ENCODE assay signal across 10 cellular contexts in the genomic region with DNA sequence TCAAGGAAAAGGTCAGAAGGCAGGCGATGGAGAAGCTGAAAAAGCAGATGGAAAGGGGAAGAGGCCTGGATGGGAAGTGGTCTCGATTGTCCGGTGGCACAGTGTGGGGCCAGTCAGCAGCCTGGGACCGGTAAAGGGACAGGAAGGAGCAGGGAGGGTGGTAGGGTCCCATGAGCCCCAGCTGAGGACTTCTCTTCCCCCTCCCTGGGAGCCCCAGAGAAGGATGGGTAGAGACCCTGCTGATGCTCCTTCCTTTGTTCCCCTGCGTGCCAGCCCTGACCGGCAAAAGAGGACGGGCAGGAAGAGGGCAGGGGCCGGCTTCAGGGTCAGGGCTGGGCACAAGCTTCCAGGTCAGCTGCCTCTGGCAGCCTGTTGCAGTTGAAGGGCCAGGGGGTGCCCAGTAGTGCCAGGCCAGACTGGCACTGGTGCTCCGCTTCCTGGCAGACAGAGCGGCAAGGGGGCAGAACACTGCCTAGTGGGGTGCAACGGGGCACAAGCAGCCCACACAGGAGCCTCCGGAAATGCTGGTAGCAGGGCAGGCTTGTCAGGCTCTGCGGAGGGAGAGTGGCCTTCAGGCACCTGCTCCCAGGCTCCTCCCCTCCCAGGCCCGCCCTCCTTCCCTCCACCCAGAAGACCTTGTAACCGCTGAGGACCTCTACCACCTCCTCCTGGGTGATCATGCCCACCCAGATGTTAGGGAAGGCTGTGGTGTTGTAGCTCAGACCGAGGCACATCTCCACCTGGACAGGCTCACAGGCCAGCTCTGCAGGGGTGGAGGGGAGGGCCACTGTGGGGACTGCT. TPM values are rescaled to one million over a fixed set of nuclear protein-coding genes. Genes with fewer than 3 reads are reported as not detected.
DNase-seq lines count a peak whose midpoint lies in the region; ATAC-seq, FAIRE-seq and TF ChIP-seq lines count a peak whose summit lies in the region.
"Had no signal": no experiment of that assay in that cellular context is flagged by ENCODE, and none has a peak within 500 bp of the region (broad histone marks: within the 10 kb centered on the region; RNA-seq: fewer than 3 reads in every experiment).

No MANE protein-coding gene starts in this region.

- peaks cover 2 to 56% of the 10 kb centered on the region in 2 experiments; a peak in 4 of 5 replicates for H3K27me3 ChIP-seq in HepG2 (ENCODE audit: control insufficient read depth in 1 of 2, insufficient read depth in 2 of 2, low read length in 2 of 2)
- peaks cover 41% of the 10 kb centered on the region for H3K27me3 ChIP-seq in transverse colon
- peaks cover 32% of the 10 kb centered on the region for H3K27me3 ChIP-seq in smooth muscle cell (ENCODE audit: low read depth)

- H3K4me3 ChIP-seq in HepG2 (replicated peaks in 1 of 3; ENCODE audit: insufficient read depth in 1 of 3, low read depth in 2 of 3, low read length in 3 of 3) (peak overlapping the region in 2 of 3 experiments; percentile 57 to 79; a peak in 2 of 6 replicates), transverse colon (peak overlapping the region in 1 of 4 donors; percentile 47), smooth muscle cell (no peak overlapping the region)

- TF ChIP-seq RAD21 in HepG2 (CRISPR knock-in tag; IDR thresholded peaks at IDR 0.05), result no peak

- no peak for DNase-seq in activated CD4-positive, alpha-beta T cell treated with anti-CD3 and anti-CD28 coated beads, Interleukin-2, amount 10 ng/mL, durations not matched to agents 7 days and 5 days
- DNase-seq in activated CD4-positive, alpha-beta T cell treated with anti-CD3 and anti-CD28 coated beads, Interleukin-2, amount 50 U/mL, for 1 hour, result no peak
- no peak for DNase-seq in HepG2 (ENCODE audit: low spot score)
- DNase-seq in transverse colon, result no peak
- no peak for DNase-seq in smooth muscle cell (lab: John Stamatoyannopoulos, UW; ENCODE audit: unreplicated experiment)
- DNase-seq: central memory CD4-positive, alpha-beta T cell had no signal

- peaks cover 4% of the 10 kb centered on the region; the same call in 1 of the 2 replicates for H4K20me1 ChIP-seq in HepG2 (ENCODE audit: insufficient read depth, low read length)
- no peaks in the 10 kb centered on the region for H4K20me1 ChIP-seq in smooth muscle cell (ENCODE audit: low read depth)

- TF ChIP-seq EP300 in HepG2 (IDR thresholded peaks at IDR 0.05; ENCODE audit: low read depth in 2 of 2, low read length in 2 of 2) (no peak), HepG2 (CRISPR knock-in tag; IDR thresholded peaks at IDR 0.05; ENCODE audit: borderline replicate concordance) (no peak), transverse colon (IDR thresholded peaks at IDR 0.05; ENCODE audit: low read depth) (no peak)

- no peak overlapping the region for H3K4me3 Mint-ChIP-seq in activated CD4-positive, alpha-beta T cell treated with anti-CD3 and anti-CD28 coated beads, Interleukin-2, amount 10 ng/mL, durations not matched to agents 7 days and 5 days

- no TSS peak for BruUV-seq in HepG2 (replicated peaks; lab: Mats Ljungman, UMichigan)

- peaks cover 38% of the 10 kb centered on the region for H3K27me3 Mint-ChIP-seq in activated CD4-positive, alpha-beta T cell treated with anti-CD3 and anti-CD28 coated beads, Interleukin-2, amount 10 ng/mL, durations not matched to agents 7 days and 5 days

- H3K4me2 ChIP-seq in HepG2 (ENCODE audit: low read depth, low read length) (peak overlapping the region; percentile 84), smooth muscle cell (no peak overlapping the region)

- WGBS in HepG2 (ENCODE audit: low lambda C conversion rate), result 29% methylated on average over 8 of the region's 16 CpGs
- WGBS in transverse colon (ENCODE audit: low coverage in 1 of 2), 2 donors, result 33 to 46% methylated on average over 3 to 16 of the region's 16 CpGs
- WGBS in smooth muscle cell (ENCODE audit: low lambda C conversion rate), result 73% methylated on average over 10 of the region's 16 CpGs

- no peak for TF ChIP-seq POLR2A in HepG2 (IDR thresholded peaks at IDR 0.05; ENCODE audit: insufficient read depth in 1 of 2, low read depth in 2 of 2, low read length in 2 of 2)
- no peak for TF ChIP-seq POLR2A in transverse colon (IDR thresholded peaks at IDR 0.05)

- H3K4me1 Mint-ChIP-seq in activated CD4-positive, alpha-beta T cell treated with anti-CD3 and anti-CD28 coated beads, Interleukin-2, amount 10 ng/mL, durations not matched to agents 7 days and 5 days, result peaks cover 33% of the 10 kb centered on the region

- H3K36me3 Mint-ChIP-seq in activated CD4-positive, alpha-beta T cell treated with anti-CD3 and anti-CD28 coated beads, Interleukin-2, amount 10 ng/mL, durations not matched to agents 7 days and 5 days (ENCODE audit: low read depth), result peaks cover 6% of the 10 kb centered on the region

- no peak overlapping the region for H3K27ac ChIP-seq in HepG2 (ENCODE audit: extremely low read length, insufficient read depth, low read length)
- peak overlapping the region; percentile 80 to 84 (median 82) for H3K27ac ChIP-seq in transverse colon
- H3K27ac ChIP-seq in smooth muscle cell (ENCODE audit: low read depth), result no peak overlapping the region

- no peak overlapping the region for H2AFZ ChIP-seq in HepG2 (ENCODE audit: low read length)
- no peak overlapping the region for H2AFZ ChIP-seq in smooth muscle cell (ENCODE audit: low read depth)

- POLR2A ChIA-PET in activated CD4-positive, alpha-beta T cell treated with anti-CD3 and anti-CD28 coated beads, Interleukin-2, amount 10 ng/mL, durations not matched to agents 7 days and 5 days (lab: Charles Lee), result no interaction called here
- POLR2A ChIA-PET in HepG2 (lab: Yijun Ruan, JAX), result interaction anchor here (0.7 to 3.2 kb wide), 5 partner anchors 28 to 220 kb away, joined by 3 to 31 read pairs (median 5); a partner anchor contains a TSS

- FAIRE-seq in HepG2 (lab: Jason Lieb, UNC), result no peak
- FAIRE-seq: keratinocyte had no signal

- peak overlapping the region; percentile 43 for H3K27ac Mint-ChIP-seq in activated CD4-positive, alpha-beta T cell treated with anti-CD3 and anti-CD28 coated beads, Interleukin-2, amount 10 ng/mL, durations not matched to agents 7 days and 5 days

- H3K36me3 ChIP-seq in HepG2 (replicated peaks in 1 of 2; ENCODE audit: control insufficient read depth in 1 of 2, insufficient read depth in 2 of 2, low read length in 2 of 2), result peaks cover 5 to 8% of the 10 kb centered on the region in 2 experiments; a peak in 4 of 5 replicates
- H3K36me3 ChIP-seq in transverse colon, result no peaks in the 10 kb centered on the region
- H3K36me3 ChIP-seq in smooth muscle cell (ENCODE audit: low read depth), result no peaks in the 10 kb centered on the region

- H3K9ac ChIP-seq in HepG2 (ENCODE audit: insufficient read depth, low read depth, low read length) (no peak overlapping the region), smooth muscle cell (ENCODE audit: low read depth) (no peak overlapping the region)

- CTCF ChIA-PET in activated CD4-positive, alpha-beta T cell treated with anti-CD3 and anti-CD28 coated beads, Interleukin-2, amount 10 ng/mL, durations not matched to agents 7 days and 5 days (lab: Charles Lee), result interaction anchor here (0.8 to 7.1 kb wide), 4 partner anchors 15 to 235 kb away, joined by 3 to 104 read pairs (median 4); a partner anchor contains a TSS
- CTCF ChIA-PET in HepG2 (lab: Yijun Ruan, JAX; ENCODE audit: low intra/inter-chr PET ratio, low total read pairs), result interaction anchor here (1.6 kb wide), 1 partner anchor 32 kb away, joined by 12 read pairs; no protein-coding TSS in a partner anchor

- ATAC-seq in HepG2, result peak; percentile 14
- ATAC-seq in esophagus mucosa, result no peak

- no peak; the same call in 1 of the 2 replicates for TF ChIP-seq CTCF in HepG2 (CRISPR knock-in tag; IDR thresholded peaks at IDR 0.05)
- no peak for TF ChIP-seq CTCF in transverse colon (IDR thresholded peaks at IDR 0.05)
- no peak for TF ChIP-seq CTCF in smooth muscle cell (IDR thresholded peaks at IDR 0.05; ENCODE audit: borderline replicate concordance, insufficient read depth, poor library complexity, severe bottlenecking)

- H3K9me3 Mint-ChIP-seq in activated CD4-positive, alpha-beta T cell treated with anti-CD3 and anti-CD28 coated beads, Interleukin-2, amount 10 ng/mL, durations not matched to agents 7 days and 5 days, result no peaks in the 10 kb centered on the region

- peaks cover 38% of the 10 kb centered on the region for H3K4me1 ChIP-seq in HepG2 (ENCODE audit: insufficient read depth, low read length)
- peaks cover 17 to 49% (median 37%) of the 10 kb centered on the region in 4 donors for H3K4me1 ChIP-seq in transverse colon
- peaks cover 33% of the 10 kb centered on the region for H3K4me1 ChIP-seq in smooth muscle cell (ENCODE audit: low read depth)

- in situ Hi-C loops in HepG2 (cut with HindIII; ENCODE audit: extremely low pct_ligation_motif_present, low pct_unique_long_range_greater_than_20kb), result no loop called here
- in situ Hi-C loops in transverse colon (cut with MboI; ENCODE audit: low pct_ligation_motif_present in 1 of 4, low pct_unique_long_range_greater_than_20kb in 1 of 4, low sequenced_read_pairs in 3 of 4), result no loop called here

- intact Hi-C loops in HepG2 (cut with micrococcal nuclease; ENCODE audit: unreplicated experiment) (no loop called here), transverse colon (cut with DNase I; ENCODE audit: low total_unique reads) (no loop called here)

- H3K9me3 ChIP-seq in HepG2 (ENCODE audit: low read length) (no peaks in the 10 kb centered on the region), transverse colon (no peaks in the 10 kb centered on the region), smooth muscle cell (replicated peaks; ENCODE audit: low read depth) (no peaks in the 10 kb centered on the region)

- H3F3A ChIP-seq in smooth muscle cell (ENCODE audit: low read depth), result peaks cover 13% of the 10 kb centered on the region

- H3K79me2 ChIP-seq in HepG2 (ENCODE audit: insufficient read depth, low read length), result peaks cover 5% of the 10 kb centered on the region
- H3K79me2 ChIP-seq in smooth muscle cell (ENCODE audit: low read depth), result no peaks in the 10 kb centered on the region

RNA-seq across cellular contexts. Expression of a gene that starts 0.7 kb away (rescaled TPM):
- total RNA-seq in activated CD4-positive, alpha-beta T cell treated with anti-CD3 and anti-CD28 coated beads, Interleukin-2, amount 10 ng/mL, durations not matched to agents 7 days and 5 days, result not detected
- 0.77 and 1.2 TPM in 2 replicates for total RNA-seq in HepG2 (2016; rRNA removed; fragmentation: Illumina TruSeq; extraction: Trizol)
- total RNA-seq in HepG2 (2016; cell fraction: cytosol; rRNA removed; fragmentation: Illumina TruSeq; extraction: Trizol; ENCODE audit: low read depth), result 0.26 and 0.40 TPM in 2 replicates
- 0.76 and 0.78 TPM in 2 replicates for total RNA-seq in HepG2 (2016; cell fraction: insoluble cytoplasmic fraction; rRNA removed; fragmentation: Illumina TruSeq; extraction: Trizol)
- total RNA-seq in HepG2 (2016; cell fraction: membrane; rRNA removed; fragmentation: Illumina TruSeq; extraction: Trizol), result 0.28 and 0.45 TPM in 2 replicates
- 0.47 and 0.91 TPM in 2 replicates for total RNA-seq in HepG2 (2016; cell fraction: nucleus; rRNA removed; fragmentation: Illumina TruSeq; extraction: Trizol)
- polyA plus RNA-seq in HepG2 (2011; rRNA removed), result 0.86 TPM in 2 replicates
- 0.91 and 1.1 TPM in 2 replicates for polyA plus RNA-seq in HepG2 (2011; cell fraction: cytosol; rRNA removed)
- 0.96 and 1.1 TPM in 2 replicates for polyA plus RNA-seq in HepG2 (2011; cell fraction: nucleus; rRNA removed)
- polyA plus RNA-seq in HepG2 (2012), result 0.19 and 0.53 TPM in 2 replicates
- 0.25 and 0.45 TPM in 2 replicates for polyA plus RNA-seq in HepG2 (2016; cell fraction: cytosol; fragmentation: Illumina TruSeq; extraction: Trizol; ENCODE audit: low read depth)
- polyA plus RNA-seq in HepG2 (2016; cell fraction: insoluble cytoplasmic fraction; fragmentation: Illumina TruSeq; extraction: Trizol; ENCODE audit: low read depth), result 0.39 and 0.53 TPM in 2 replicates
- polyA plus RNA-seq in HepG2 (2016; cell fraction: membrane; fragmentation: Illumina TruSeq; extraction: Trizol; ENCODE audit: low read depth), result 0.16 and 0.49 TPM in 2 replicates
- 1.1 and 1.6 TPM in 2 replicates for polyA plus RNA-seq in HepG2 (2016; cell fraction: nucleus; fragmentation: Illumina TruSeq; extraction: Trizol; ENCODE audit: insufficient read depth, low read depth)
- polyA minus RNA-seq in HepG2 (2011; rRNA and poly(A)+ RNA removed; ENCODE audit: low replicate concordance), result 0.94 TPM in 1 of 2 replicates, not detected in the other
- polyA minus RNA-seq in HepG2 (2011; cell fraction: cytosol; rRNA and poly(A)+ RNA removed), result not detected in 2 replicates
- polyA minus RNA-seq in HepG2 (2011; cell fraction: nucleus; rRNA and poly(A)+ RNA removed), result not detected in 2 replicates
- total RNA-seq in transverse colon, result 10 to 100 TPM in 2 of 4 donors, 1 to 10 TPM in 2; 7.6 to 20.5 (median 11.4) TPM
- 1.4 and 7.0 TPM in 2 replicates for total RNA-seq in smooth muscle cell
- 5.2 and 7.2 TPM in 2 replicates for polyA plus RNA-seq in smooth muscle cell
- 2.0 TPM for total RNA-seq in esophagus mucosa
- total RNA-seq: A673 had no signal
- polyA plus RNA-seq: keratinocyte had no signal

RNA-seq across cellular contexts. Expression of a gene that starts 5.1 kb away (rescaled TPM):
- not detected for total RNA-seq in activated CD4-positive, alpha-beta T cell treated with anti-CD3 and anti-CD28 coated beads, Interleukin-2, amount 10 ng/mL, durations not matched to agents 7 days and 5 days
- total RNA-seq in HepG2 (2016; rRNA removed; fragmentation: Illumina TruSeq; extraction: Trizol), result not detected in 2 replicates
- total RNA-seq in HepG2 (2016; cell fraction: cytosol; rRNA removed; fragmentation: Illumina TruSeq; extraction: Trizol; ENCODE audit: low read depth), result not detected in 2 replicates
- not detected in 2 replicates for total RNA-seq in HepG2 (2016; cell fraction: insoluble cytoplasmic fraction; rRNA removed; fragmentation: Illumina TruSeq; extraction: Trizol)
- total RNA-seq in HepG2 (2016; cell fraction: membrane; rRNA removed; fragmentation: Illumina TruSeq; extraction: Trizol), result not detected in 2 replicates
- not detected in 2 replicates for total RNA-seq in HepG2 (2016; cell fraction: nucleus; rRNA removed; fragmentation: Illumina TruSeq; extraction: Trizol)
- not detected in 2 replicates for polyA plus RNA-seq in HepG2 (2011; rRNA removed)
- polyA plus RNA-seq in HepG2 (2011; cell fraction: cytosol; rRNA removed), result not detected in 2 replicates
- polyA plus RNA-seq in HepG2 (2011; cell fraction: nucleus; rRNA removed), result not detected in 2 replicates
- not detected in 2 replicates for polyA plus RNA-seq in HepG2 (2012)
- not detected in 2 replicates for polyA plus RNA-seq in HepG2 (2016; cell fraction: cytosol; fragmentation: Illumina TruSeq; extraction: Trizol; ENCODE audit: low read depth)
- polyA plus RNA-seq in HepG2 (2016; cell fraction: insoluble cytoplasmic fraction; fragmentation: Illumina TruSeq; extraction: Trizol; ENCODE audit: low read depth), result not detected in 2 replicates
- not detected in 2 replicates for polyA plus RNA-seq in HepG2 (2016; cell fraction: membrane; fragmentation: Illumina TruSeq; extraction: Trizol; ENCODE audit: low read depth)
- polyA plus RNA-seq in HepG2 (2016; cell fraction: nucleus; fragmentation: Illumina TruSeq; extraction: Trizol; ENCODE audit: insufficient read depth, low read depth), result not detected in 2 replicates
- not detected in 2 replicates for polyA minus RNA-seq in HepG2 (2011; rRNA and poly(A)+ RNA removed; ENCODE audit: low replicate concordance)
- not detected in 2 replicates for polyA minus RNA-seq in HepG2 (2011; cell fraction: cytosol; rRNA and poly(A)+ RNA removed)
- polyA minus RNA-seq in HepG2 (2011; cell fraction: nucleus; rRNA and poly(A)+ RNA removed), result not detected in 2 replicates
- total RNA-seq in transverse colon, result under 1 TPM in 1 of 4 donors, not detected in 3; 0.32 TPM
- total RNA-seq in smooth muscle cell, result not detected in 2 replicates
- not detected in 2 replicates for polyA plus RNA-seq in smooth muscle cell
- not detected for total RNA-seq in esophagus mucosa
- total RNA-seq: A673, HT1080 had no signal
- polyA plus RNA-seq: keratinocyte had no signal

RNA-seq across cellular contexts. Expression of a gene that starts 7.1 kb away (rescaled TPM):
- 10 to 100 TPM; 38.3 to 38.8 TPM for total RNA-seq in activated CD4-positive, alpha-beta T cell treated with anti-CD3 and anti-CD28 coated beads, Interleukin-2, amount 10 ng/mL, durations not matched to agents 7 days and 5 days
- total RNA-seq in HepG2 (2016; rRNA removed; fragmentation: Illumina TruSeq; extraction: Trizol), result 11.9 and 20.8 TPM in 2 replicates
- total RNA-seq in HepG2 (2016; cell fraction: cytosol; rRNA removed; fragmentation: Illumina TruSeq; extraction: Trizol; ENCODE audit: low read depth), result 5.1 and 5.5 TPM in 2 replicates
- total RNA-seq in HepG2 (2016; cell fraction: insoluble cytoplasmic fraction; rRNA removed; fragmentation: Illumina TruSeq; extraction: Trizol), result 11.0 and 17.9 TPM in 2 replicates
- total RNA-seq in HepG2 (2016; cell fraction: membrane; rRNA removed; fragmentation: Illumina TruSeq; extraction: Trizol), result 25.7 and 27.9 TPM in 2 replicates
- 16.9 and 17.9 TPM in 2 replicates for total RNA-seq in HepG2 (2016; cell fraction: nucleus; rRNA removed; fragmentation: Illumina TruSeq; extraction: Trizol)
- polyA plus RNA-seq in HepG2 (2011; rRNA removed), result 26.3 and 28.8 TPM in 2 replicates
- polyA plus RNA-seq in HepG2 (2011; cell fraction: cytosol; rRNA removed), result 33.9 and 41.8 TPM in 2 replicates
- polyA plus RNA-seq in HepG2 (2011; cell fraction: nucleus; rRNA removed), result 21.0 and 21.5 TPM in 2 replicates
- polyA plus RNA-seq in HepG2 (2012), result 29.6 and 32.1 TPM in 2 replicates
- 16.4 and 19.4 TPM in 2 replicates for polyA plus RNA-seq in HepG2 (2016; cell fraction: cytosol; fragmentation: Illumina TruSeq; extraction: Trizol; ENCODE audit: low read depth)
- polyA plus RNA-seq in HepG2 (2016; cell fraction: insoluble cytoplasmic fraction; fragmentation: Illumina TruSeq; extraction: Trizol; ENCODE audit: low read depth), result 51.2 and 62.2 TPM in 2 replicates
- 61.9 and 66.3 TPM in 2 replicates for polyA plus RNA-seq in HepG2 (2016; cell fraction: membrane; fragmentation: Illumina TruSeq; extraction: Trizol; ENCODE audit: low read depth)
- polyA plus RNA-seq in HepG2 (2016; cell fraction: nucleus; fragmentation: Illumina TruSeq; extraction: Trizol; ENCODE audit: insufficient read depth, low read depth), result 50.4 and 51.8 TPM in 2 replicates
- 92.7 and 163 TPM in 2 replicates for polyA minus RNA-seq in HepG2 (2011; rRNA and poly(A)+ RNA removed; ENCODE audit: low replicate concordance)
- 34.6 and 35.6 TPM in 2 replicates for polyA minus RNA-seq in HepG2 (2011; cell fraction: cytosol; rRNA and poly(A)+ RNA removed)
- polyA minus RNA-seq in HepG2 (2011; cell fraction: nucleus; rRNA and poly(A)+ RNA removed), result 16.9 and 21.8 TPM in 2 replicates
- 10 to 100 TPM; 10.0 to 27.3 (median 13.9) TPM for total RNA-seq in transverse colon
- 14.6 and 16.1 TPM in 2 replicates for total RNA-seq in smooth muscle cell
- polyA plus RNA-seq in smooth muscle cell, result 53.3 and 63.1 TPM in 2 replicates
- total RNA-seq in esophagus mucosa, result 22.2 TPM

RNA-seq across cellular contexts. Expression of a gene that starts 24.5 kb away (rescaled TPM):
- total RNA-seq in activated CD4-positive, alpha-beta T cell treated with anti-CD3 and anti-CD28 coated beads, Interleukin-2, amount 10 ng/mL, durations not matched to agents 7 days and 5 days, result 1 to 10 TPM; 1.0 to 1.4 TPM
- total RNA-seq in HepG2 (2016; rRNA removed; fragmentation: Illumina TruSeq; extraction: Trizol), result 5.9 and 15.2 TPM in 2 replicates
- total RNA-seq in HepG2 (2016; cell fraction: cytosol; rRNA removed; fragmentation: Illumina TruSeq; extraction: Trizol; ENCODE audit: low read depth), result 0.97 and 1.4 TPM in 2 replicates
- 5.2 and 13.8 TPM in 2 replicates for total RNA-seq in HepG2 (2016; cell fraction: insoluble cytoplasmic fraction; rRNA removed; fragmentation: Illumina TruSeq; extraction: Trizol)
- total RNA-seq in HepG2 (2016; cell fraction: membrane; rRNA removed; fragmentation: Illumina TruSeq; extraction: Trizol), result 2.5 and 3.3 TPM in 2 replicates
- 13.7 and 14.4 TPM in 2 replicates for total RNA-seq in HepG2 (2016; cell fraction: nucleus; rRNA removed; fragmentation: Illumina TruSeq; extraction: Trizol)
- polyA plus RNA-seq in HepG2 (2011; rRNA removed), result 12.1 and 18.6 TPM in 2 replicates
- 33.4 and 50.2 TPM in 2 replicates for polyA plus RNA-seq in HepG2 (2011; cell fraction: cytosol; rRNA removed)
- 24.8 and 27.5 TPM in 2 replicates for polyA plus RNA-seq in HepG2 (2011; cell fraction: nucleus; rRNA removed)
- 4.0 and 15.6 TPM in 2 replicates for polyA plus RNA-seq in HepG2 (2012)
- polyA plus RNA-seq in HepG2 (2016; cell fraction: cytosol; fragmentation: Illumina TruSeq; extraction: Trizol; ENCODE audit: low read depth), result 0.68 and 0.83 TPM in 2 replicates
- 3.9 and 5.4 TPM in 2 replicates for polyA plus RNA-seq in HepG2 (2016; cell fraction: insoluble cytoplasmic fraction; fragmentation: Illumina TruSeq; extraction: Trizol; ENCODE audit: low read depth)
- polyA plus RNA-seq in HepG2 (2016; cell fraction: membrane; fragmentation: Illumina TruSeq; extraction: Trizol; ENCODE audit: low read depth), result 1.1 and 2.3 TPM in 2 replicates
- 18.8 and 20.4 TPM in 2 replicates for polyA plus RNA-seq in HepG2 (2016; cell fraction: nucleus; fragmentation: Illumina TruSeq; extraction: Trizol; ENCODE audit: insufficient read depth, low read depth)
- 29.9 and 104 TPM in 2 replicates for polyA minus RNA-seq in HepG2 (2011; rRNA and poly(A)+ RNA removed; ENCODE audit: low replicate concordance)
- polyA minus RNA-seq in HepG2 (2011; cell fraction: cytosol; rRNA and poly(A)+ RNA removed), result 14.3 and 15.4 TPM in 2 replicates
- 13.8 and 15.8 TPM in 2 replicates for polyA minus RNA-seq in HepG2 (2011; cell fraction: nucleus; rRNA and poly(A)+ RNA removed)
- total RNA-seq in transverse colon, result 100 to 1,000 TPM in 3 of 4 donors, 10 to 100 TPM in 1; 87.4 to 466 (median 150) TPM
- 138 and 160 TPM in 2 replicates for total RNA-seq in smooth muscle cell
- polyA plus RNA-seq in smooth muscle cell, result 30.7 and 32.1 TPM in 2 replicates
- 25.0 TPM for total RNA-seq in esophagus mucosa

RNA-seq across cellular contexts. Expression of a gene that starts 40.1 kb away (rescaled TPM):
- total RNA-seq in activated CD4-positive, alpha-beta T cell treated with anti-CD3 and anti-CD28 coated beads, Interleukin-2, amount 10 ng/mL, durations not matched to agents 7 days and 5 days, result under 1 TPM; 0.17 to 0.22 TPM
- total RNA-seq in HepG2 (2016; rRNA removed; fragmentation: Illumina TruSeq; extraction: Trizol) (6.0 and 7.2 TPM in 2 replicates), transverse colon (10 to 100 TPM in 3 of 4 donors, 1 to 10 TPM in 1; 9.8 to 26.6 (median 22.7) TPM), smooth muscle cell (1.4 and 1.8 TPM in 2 replicates), esophagus mucosa (2.8 TPM)
- 1.1 and 1.7 TPM in 2 replicates for total RNA-seq in HepG2 (2016; cell fraction: cytosol; rRNA removed; fragmentation: Illumina TruSeq; extraction: Trizol; ENCODE audit: low read depth)
- 6.5 and 7.1 TPM in 2 replicates for total RNA-seq in HepG2 (2016; cell fraction: insoluble cytoplasmic fraction; rRNA removed; fragmentation: Illumina TruSeq; extraction: Trizol)
- total RNA-seq in HepG2 (2016; cell fraction: membrane; rRNA removed; fragmentation: Illumina TruSeq; extraction: Trizol), result 5.7 and 5.9 TPM in 2 replicates
- 5.8 and 7.8 TPM in 2 replicates for total RNA-seq in HepG2 (2016; cell fraction: nucleus; rRNA removed; fragmentation: Illumina TruSeq; extraction: Trizol)
- polyA plus RNA-seq in HepG2 (2011; rRNA removed) (2.5 and 3.2 TPM in 2 replicates), smooth muscle cell (0.25 and 2.5 TPM in 2 replicates)
- polyA plus RNA-seq in HepG2 (2011; cell fraction: cytosol; rRNA removed), result 2.2 TPM in 2 replicates
- polyA plus RNA-seq in HepG2 (2011; cell fraction: nucleus; rRNA removed), result 4.4 and 4.7 TPM in 2 replicates
- polyA plus RNA-seq in HepG2 (2012), result 2.5 and 3.0 TPM in 2 replicates
- polyA plus RNA-seq in HepG2 (2016; cell fraction: cytosol; fragmentation: Illumina TruSeq; extraction: Trizol; ENCODE audit: low read depth), result 1.1 and 1.3 TPM in 2 replicates
- polyA plus RNA-seq in HepG2 (2016; cell fraction: insoluble cytoplasmic fraction; fragmentation: Illumina TruSeq; extraction: Trizol; ENCODE audit: low read depth), result 7.6 and 11.3 TPM in 2 replicates
- 4.1 and 4.2 TPM in 2 replicates for polyA plus RNA-seq in HepG2 (2016; cell fraction: membrane; fragmentation: Illumina TruSeq; extraction: Trizol; ENCODE audit: low read depth)
- 22.1 and 23.0 TPM in 2 replicates for polyA plus RNA-seq in HepG2 (2016; cell fraction: nucleus; fragmentation: Illumina TruSeq; extraction: Trizol; ENCODE audit: insufficient read depth, low read depth)
- 5.4 and 5.9 TPM in 2 replicates for polyA minus RNA-seq in HepG2 (2011; rRNA and poly(A)+ RNA removed; ENCODE audit: low replicate concordance)
- 4.0 and 5.4 TPM in 2 replicates for polyA minus RNA-seq in HepG2 (2011; cell fraction: cytosol; rRNA and poly(A)+ RNA removed)
- polyA minus RNA-seq in HepG2 (2011; cell fraction: nucleus; rRNA and poly(A)+ RNA removed), result 2.4 and 5.7 TPM in 2 replicates

Comparison
In these comparisons a context has a peak if more than half of its experiments do, and no peak if none do; other contexts are left out.
1. H3K27ac ChIP-seq: peak in transverse colon (4 of 4); none in HepG2 (single experiment) and smooth muscle cell (single experiment).